In genomic region chr3:30597131-30597768, GRCh38 we compare ENCODE assay signal across 1 cellular context.
A peak's percentile ranks its signal among the peaks of the same experiment; 100 is the strongest.
TF ChIP-seq lines count a peak whose summit lies in the region.

No MANE protein-coding gene starts in this region.

TF ChIP-seq in HepG2, 621 proteins besides CTCF, POLR2A, EP300 and RAD21 (continued from another document and continues in another):
- TF ChIP-seq TBL1XR1 (IDR thresholded peaks at IDR 0.05; ENCODE audit: borderline replicate concordance, low read length, partially characterized antibody) (peak; percentile 97), KDM1A (CRISPR knock-in tag; IDR thresholded peaks at IDR 0.05) (0 out of 2 replicates have a peak, but pooled peaks have one; percentile 39), KLF9 (CRISPR knock-in tag; IDR thresholded peaks at IDR 0.05; ENCODE audit: low read depth) (0 out of 2 replicates have a peak, but pooled peaks have one; percentile 56), ZNF770 (CRISPR knock-in tag; IDR thresholded peaks at IDR 0.05) (0 out of 2 replicates have a peak, but pooled peaks have one; percentile 28), ZBTB39 (CRISPR knock-in tag; IDR thresholded peaks at IDR 0.05) (0 out of 2 replicates have a peak, but pooled peaks have one; percentile 45), GATAD1 (CRISPR knock-in tag; IDR thresholded peaks at IDR 0.05) (peak; percentile 73), NR2C2 (CRISPR knock-in tag; IDR thresholded peaks at IDR 0.05; ENCODE audit: borderline replicate concordance) (peak; percentile 47; the same call in 1 of the 2 replicates), ERF (CRISPR knock-in tag; IDR thresholded peaks at IDR 0.05) (peak; percentile 86), ZNF576 (CRISPR knock-in tag; IDR thresholded peaks at IDR 0.05) (no peak), ZNF704 (CRISPR knock-in tag; IDR thresholded peaks at IDR 0.05; ENCODE audit: borderline replicate concordance) (no peak), RFX3 (CRISPR knock-in tag; IDR thresholded peaks at IDR 0.05) (no peak; the same call in 1 of the 2 replicates), HDAC2 (CRISPR knock-in tag; IDR thresholded peaks at IDR 0.05) (peak; percentile 97), HNF4G (IDR thresholded peaks at IDR 0.05; ENCODE audit: borderline replicate concordance, low read depth, low read length) (0 out of 2 replicates have a peak, but pooled peaks have one; percentile 61), HNF4G (CRISPR knock-in tag; IDR thresholded peaks at IDR 0.05; ENCODE audit: borderline replicate concordance, low read depth) (no peak), NFAT5 (CRISPR knock-in tag; IDR thresholded peaks at IDR 0.05) (no peak), RBFOX2 (IDR thresholded peaks at IDR 0.05; ENCODE audit: low read depth, low read length) (peak; percentile 64), TEAD2 (CRISPR knock-in tag; IDR thresholded peaks at IDR 0.05) (no peak), DZIP1 (CRISPR knock-in tag; IDR thresholded peaks at IDR 0.05) (no peak), TFE3 (CRISPR knock-in tag; IDR thresholded peaks at IDR 0.05) (peak; percentile 95), ZMAT5 (CRISPR knock-in tag; IDR thresholded peaks at IDR 0.05; ENCODE audit: borderline replicate concordance, low read depth) (no peak), NR2F2 (IDR thresholded peaks at IDR 0.05; ENCODE audit: borderline replicate concordance, low read depth) (peak; percentile 89), ZNF142 (CRISPR knock-in tag; IDR thresholded peaks at IDR 0.05) (no peak), ZNF205 (CRISPR knock-in tag; IDR thresholded peaks at IDR 0.05) (peak; percentile 84; the same call in 1 of the 2 replicates), ZNF615 (CRISPR knock-in tag; IDR thresholded peaks at IDR 0.05; ENCODE audit: borderline replicate concordance) (peak; percentile 81; the same call in 1 of the 2 replicates), FLYWCH1 (CRISPR knock-in tag; IDR thresholded peaks at IDR 0.05) (no peak), HMG20A (CRISPR knock-in tag; IDR thresholded peaks at IDR 0.05; ENCODE audit: borderline replicate concordance) (peak; percentile 98), TFAP4 (IDR thresholded peaks at IDR 0.05; ENCODE audit: borderline replicate concordance, low read depth) (peak; percentile 53; the same call in 1 of the 2 replicates), NCOA1 (CRISPR knock-in tag; IDR thresholded peaks at IDR 0.05) (peak; percentile 98), ZNF549 (CRISPR knock-in tag; IDR thresholded peaks at IDR 0.05) (no peak), CCDC6 (CRISPR knock-in tag; IDR thresholded peaks at IDR 0.05) (peak; percentile 83), KDM5B (CRISPR knock-in tag; IDR thresholded peaks at IDR 0.05; ENCODE audit: borderline replicate concordance) (no peak), ZNF563 (CRISPR knock-in tag; IDR thresholded peaks at IDR 0.05) (no peak), SYNCRIP (IDR thresholded peaks at IDR 0.05; ENCODE audit: insufficient read depth, low read depth, low read length) (no peak), ZNF772 (CRISPR knock-in tag; IDR thresholded peaks at IDR 0.05) (no peak)
